ENCODE assay signal across 23 cellular contexts in the genomic region with DNA sequence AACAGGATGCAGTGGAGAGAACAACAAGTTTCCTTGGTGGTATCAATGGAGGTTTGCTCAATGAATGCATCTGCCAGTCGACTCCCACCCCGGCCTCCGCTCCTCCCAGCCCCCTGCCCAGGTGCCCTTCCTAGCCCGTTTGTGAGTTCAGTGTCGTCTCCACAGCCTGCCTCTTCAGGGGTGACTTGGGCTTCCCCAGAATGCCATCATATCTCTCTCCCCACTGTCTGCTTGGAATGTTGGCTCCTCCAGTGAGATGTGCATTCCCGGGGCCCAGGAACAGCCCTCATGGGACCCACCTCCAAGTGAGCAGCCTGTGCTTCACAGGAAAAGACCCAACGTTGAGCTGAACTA. TPM values are rescaled to one million over a fixed set of nuclear protein-coding genes. Genes with fewer than 3 reads are reported as not detected.
"Had no signal": no experiment of that assay in that cellular context is flagged by ENCODE, and none has a peak within 500 bp of the region (broad histone marks: within the 10 kb centered on the region; RNA-seq: fewer than 3 reads in every experiment).

No MANE protein-coding gene starts in this region.

- H2AFZ ChIP-seq: hepatocyte had no signal

- H3K4me1 ChIP-seq: pancreas, right lobe of liver, spleen, stomach had no signal

- ATAC-seq: left cardiac atrium, left ventricle myocardium superior, natural killer cell, pancreas, right lobe of liver had no signal

- DNase-seq: effector CD8-positive, alpha-beta T cell; foreskin melanocyte; kidney; left cardiac atrium; left ventricle myocardium superior; natural killer cell; nucleus accumbens; spleen; stimulated activated CD4-positive, alpha-beta T cell treated with anti-CD3 and anti-CD28 coated beads, Interleukin-2, amount 100 ng/mL, for 24 hours; stimulated activated CD4-positive, alpha-beta T cell treated with anti-CD3 and anti-CD28 coated beads, Interleukin-4, amount 100 ng/mL, for 4 hours; stimulated activated naive CD4-positive, alpha-beta T cell; stomach; substantia nigra; transverse colon had no signal

- H3K9me3 Mint-ChIP-seq: natural killer cell, neural crest cell had no signal

- H3K36me3 Mint-ChIP-seq: natural killer cell had no signal

- H3K4me3 Mint-ChIP-seq: natural killer cell, neural crest cell had no signal

- H3K27ac ChIP-seq: coronary artery, hepatocyte, pancreas, prostate gland, right lobe of liver, spleen, stomach, thoracic aorta had no signal

- H3K27me3 ChIP-seq: hepatocyte, pancreas, right lobe of liver, transverse colon had no signal

- H3K27ac Mint-ChIP-seq: natural killer cell had no signal

- H3K9me3 ChIP-seq: pancreas, prostate gland, right lobe of liver, spleen, stomach, thoracic aorta, transverse colon had no signal

- H3K79me2 ChIP-seq: hepatocyte had no signal

- H3K4me3 ChIP-seq: coronary artery, hepatocyte, pancreas, prostate gland, right lobe of liver, spleen, stomach, thoracic aorta, transverse colon had no signal

- H3K4me2 ChIP-seq: hepatocyte had no signal

- H3K36me3 ChIP-seq: pancreas, prostate gland, right lobe of liver, spleen, stomach, thoracic aorta, transverse colon had no signal

RNA-seq across cellular contexts. Expression of gene MATN1, which starts 30.5 kb away (rescaled TPM):
- total RNA-seq: left cardiac atrium, left ventricle myocardium superior, mesenteric fat pad, renal cortical epithelial cell, right lobe of liver, transverse colon had no signal
